Comparison of ENCODE assay signal across 19 cellular contexts in genomic region chr2:169469952-169470572, GRCh38.
"Had no signal": no experiment of that assay in that cellular context is flagged by ENCODE, and none has a peak within 500 bp of the region (broad histone marks: within the 10 kb centered on the region; RNA-seq: fewer than 3 reads in every experiment).

No MANE protein-coding gene starts in this region.

- H3K27me3 ChIP-seq: heart left ventricle, right atrium auricular region, stomach, transverse colon had no signal

- H3K4me3 Mint-ChIP-seq: naive B cell, neural crest cell had no signal

- DNase-seq: effector memory CD4-positive, alpha-beta T cell; heart left ventricle; hippocampal formation; left colon; left ventricle myocardium superior; mesenchymal stem cell; midbrain; naive B cell; posterior cingulate gyrus; small intestine; stimulated activated CD4-positive, alpha-beta T cell treated with anti-CD3 and anti-CD28 coated beads, Interleukin-2, amount 100 ng/mL, for 48 hours; stomach; substantia nigra; transverse colon had no signal

- H3K9me3 ChIP-seq: heart left ventricle, right atrium auricular region, stomach, thoracic aorta, transverse colon had no signal

- H3K9me3 Mint-ChIP-seq: naive B cell had no signal

- ATAC-seq: esophagus mucosa, heart left ventricle, left colon, left ventricle myocardium superior had no signal

- H3K27ac ChIP-seq: heart left ventricle, right atrium auricular region, stomach, thoracic aorta, transverse colon had no signal

- H3K4me3 ChIP-seq: heart left ventricle, lung, right atrium auricular region, stomach, thoracic aorta, transverse colon had no signal

- H3K36me3 ChIP-seq: heart left ventricle, right atrium auricular region, stomach, thoracic aorta, transverse colon had no signal

- H3K4me1 ChIP-seq: heart left ventricle, right atrium auricular region, stomach, transverse colon had no signal

- H3K4me1 Mint-ChIP-seq: naive B cell, neural crest cell had no signal

- H3K27me3 Mint-ChIP-seq: naive B cell had no signal

- H3K36me3 Mint-ChIP-seq: naive B cell had no signal
